In genomic region chr14:73850940-73851339, GRCh38 we compare ENCODE assay signal across 8 cellular contexts. TPM values are rescaled to one million over a fixed set of nuclear protein-coding genes. Genes with fewer than 3 reads are reported as not detected.
DNase-seq lines count a peak whose midpoint lies in the region; TF ChIP-seq lines count a peak whose summit lies in the region.

No MANE protein-coding gene starts in this region.

- H4K8ac ChIP-seq in mesendoderm (ENCODE audit: low read depth, low read length), result peak overlapping the region; percentile 82

- no peaks in the 10 kb centered on the region for H3K27me3 ChIP-seq in Caco-2 (replicated peaks; ENCODE audit: control insufficient read depth, insufficient read depth, low read length)
- no peaks in the 10 kb centered on the region for H3K27me3 ChIP-seq in mesendoderm (ENCODE audit: insufficient read depth, low read length, poor library complexity)

- no peaks in the 10 kb centered on the region for H3K27me3 Mint-ChIP-seq in Caco-2 (ENCODE audit: insufficient read depth, unreplicated experiment)

- no peaks in the 10 kb centered on the region for H3K36me3 ChIP-seq in Caco-2 (ENCODE audit: control insufficient read depth, insufficient read depth, low read length)
- H3K36me3 ChIP-seq in mesendoderm (ENCODE audit: control insufficient read depth, insufficient read depth, low read length), result no peaks in the 10 kb centered on the region

- H3K56ac ChIP-seq in mesendoderm (ENCODE audit: low read length), result peak overlapping the region; percentile 81

- no peaks in the 10 kb centered on the region for H3K9me3 Mint-ChIP-seq in Caco-2 (ENCODE audit: unreplicated experiment)

- H4K5ac ChIP-seq in mesendoderm (ENCODE audit: low read length), result no peak overlapping the region

- no peak overlapping the region for H2BK120ac ChIP-seq in mesendoderm (ENCODE audit: low read depth, low read length)

- H3K4me3 Mint-ChIP-seq in Caco-2 (ENCODE audit: unreplicated experiment), result peak overlapping the region; percentile 94

- no peak overlapping the region for H2BK5ac ChIP-seq in mesendoderm (ENCODE audit: low read length)

- H3K79me2 ChIP-seq in mesendoderm (ENCODE audit: control insufficient read depth, insufficient read depth, low read length), result peaks cover 4% of the 10 kb centered on the region

- WGBS in mesendoderm (ENCODE audit: extremely low coverage, insufficient coverage, low lambda C conversion rate), result no CpG with 5 or more reads among the region's 3 CpGs

- TSS peak; percentile 92 for BruUV-seq in Caco-2 (replicated peaks; lab: Mats Ljungman, UMichigan)

- intact Hi-C loops in Caco-2 (cut with micrococcal nuclease; ENCODE audit: unreplicated experiment), result loop anchor here (1.0 to 2.0 kb wide), 2 partner anchors 13 to 54 kb away; no protein-coding TSS in a partner anchor

- H3K4me1 ChIP-seq in Caco-2, result peaks cover 18% of the 10 kb centered on the region
- no peaks in the 10 kb centered on the region for H3K4me1 ChIP-seq in mesendoderm (ENCODE audit: control insufficient read depth, low read depth, low read length)

- H3K18ac ChIP-seq in mesendoderm (ENCODE audit: low read length), result peak overlapping the region; percentile 77

- peak overlapping the region; percentile 56 for H3K4me3 ChIP-seq in Caco-2 (ENCODE audit: low read depth, low read length)
- H3K4me3 ChIP-seq in mesendoderm (ENCODE audit: low read length), result no peak overlapping the region

- no peak overlapping the region for H3K4ac ChIP-seq in mesendoderm (ENCODE audit: low read depth, low read length)

- TF ChIP-seq CTCF in Caco-2 (IDR thresholded peaks at IDR 0.05; ENCODE audit: insufficient read depth in 1 of 2, low read depth in 1 of 2, low read length in 1 of 2, severe bottlenecking in 1 of 2, unreplicated experiment in 1 of 2), result no peak

- H3K36me3 Mint-ChIP-seq in Caco-2 (ENCODE audit: insufficient read depth, unreplicated experiment), result peaks cover 30% of the 10 kb centered on the region

- POLR2A ChIA-PET in Caco-2 (lab: Charles Lee), result interaction anchor here (0.6 to 2.5 kb wide), 10 partner anchors 12 to 106 kb away, joined by 3 to 26 read pairs (median 10); partner anchors contain the start of gene ZNF410

- peak overlapping the region; percentile 99 for H3K27ac Mint-ChIP-seq in Caco-2 (ENCODE audit: unreplicated experiment)

- peak in 1 of 2 experiments; percentile 28 for DNase-seq in Caco-2
- peak; percentile 3 for DNase-seq in NAMALWA (ENCODE audit: low spot score)
- DNase-seq in caudate nucleus (lab: John Stamatoyannopoulos, UW), result no peak
- peak; percentile 27 for DNase-seq in mesendoderm
- DNase-seq in central memory CD4-positive, alpha-beta T cell, result no peak
- DNase-seq in SKM-1 (lab: John Stamatoyannopoulos, UW; ENCODE audit: unreplicated experiment), result no peak
- no peak for DNase-seq in islet precursor cell
- no peak for DNase-seq in COR-L47 (lab: John Stamatoyannopoulos, UW)

- H3K79me1 ChIP-seq in mesendoderm (ENCODE audit: low read length), result peaks cover 2% of the 10 kb centered on the region

- peak overlapping the region; percentile 75 for H3K9ac ChIP-seq in mesendoderm (ENCODE audit: low read length)

- H2BK15ac ChIP-seq in mesendoderm (replicated peaks; ENCODE audit: low read depth), result no peak overlapping the region

- peak overlapping the region; percentile 97 for H3K27ac ChIP-seq in caudate nucleus (ENCODE audit: low read depth, low read length)
- H3K27ac ChIP-seq in mesendoderm (ENCODE audit: low read depth, low read length), result no peak overlapping the region

- H3K4me1 Mint-ChIP-seq in Caco-2 (ENCODE audit: low read depth, unreplicated experiment), result no peaks in the 10 kb centered on the region

- CTCF ChIA-PET in Caco-2 (lab: Charles Lee), result interaction anchor here (1.2 to 2.5 kb wide), 7 partner anchors 14 to 122 kb away, joined by 3 to 12 read pairs (median 5); no protein-coding TSS in a partner anchor

- no peak overlapping the region for H3K23ac ChIP-seq in mesendoderm (ENCODE audit: low read length)

- no peak overlapping the region for H2AK5ac ChIP-seq in mesendoderm (ENCODE audit: low read length)

- no peaks in the 10 kb centered on the region for H3K9me3 ChIP-seq in Caco-2

- H3K4me2 ChIP-seq in mesendoderm (ENCODE audit: low read length), result peak overlapping the region; percentile 0

RNA-seq across cellular contexts. Expression of gene PTGR2, which starts 0.7 kb away (rescaled TPM):
- 14.2 and 16.5 TPM in 2 replicates for total RNA-seq in Caco-2 (2022)
- 11.1 TPM for polyA plus RNA-seq in mesendoderm (2013, experiment 1 of 2)
- 12.3 TPM for polyA plus RNA-seq in mesendoderm (2013, experiment 2 of 2)

RNA-seq across cellular contexts. Expression of gene ZNF410, which starts 35.7 kb away (rescaled TPM):
- 35.9 and 36.8 TPM in 2 replicates for total RNA-seq in Caco-2 (2022)
- 10.8 TPM for polyA plus RNA-seq in mesendoderm (2013, experiment 1 of 2)
- 11.2 TPM for polyA plus RNA-seq in mesendoderm (2013, experiment 2 of 2)

Comparison
In these comparisons a context has a peak if more than half of its experiments do, and no peak if none do; other contexts are left out.
1. DNase-seq: peak in NAMALWA (single experiment) and mesendoderm (single experiment); none in caudate nucleus (0 of 61), central memory CD4-positive, alpha-beta T cell (single experiment), SKM-1 (single experiment), islet precursor cell (single experiment) and COR-L47 (single experiment).